1 cellular context compared by ENCODE assay signal in genomic region chrX:149799095-149799721, GRCh38.
TF ChIP-seq lines count a peak whose summit lies in the region.

No MANE protein-coding gene starts in this region.

TF ChIP-seq in GM12878, 131 proteins besides CTCF, POLR2A, EP300 and RAD21 (continues in another document):
- TF ChIP-seq, protein P1, sequence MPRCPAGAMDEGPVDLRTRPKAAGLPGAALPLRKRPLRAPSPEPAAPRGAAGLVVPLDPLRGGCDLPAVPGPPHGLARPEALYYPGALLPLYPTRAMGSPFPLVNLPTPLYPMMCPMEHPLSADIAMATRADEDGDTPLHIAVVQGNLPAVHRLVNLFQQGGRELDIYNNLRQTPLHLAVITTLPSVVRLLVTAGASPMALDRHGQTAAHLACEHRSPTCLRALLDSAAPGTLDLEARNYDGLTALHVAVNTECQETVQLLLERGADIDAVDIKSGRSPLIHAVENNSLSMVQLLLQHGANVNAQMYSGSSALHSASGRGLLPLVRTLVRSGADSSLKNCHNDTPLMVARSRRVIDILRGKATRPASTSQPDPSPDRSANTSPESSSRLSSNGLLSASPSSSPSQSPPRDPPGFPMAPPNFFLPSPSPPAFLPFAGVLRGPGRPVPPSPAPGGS (IDR thresholded peaks at IDR 0.05; ENCODE audit: borderline replicate concordance, insufficient read depth, low read depth, low read length, poor library complexity, severe bottlenecking), result peak; percentile 77
- no peak for TF ChIP-seq CUX1 (IDR thresholded peaks at IDR 0.05; ENCODE audit: insufficient replicate concordance, low read depth, low read length)
- TF ChIP-seq, protein P2, sequence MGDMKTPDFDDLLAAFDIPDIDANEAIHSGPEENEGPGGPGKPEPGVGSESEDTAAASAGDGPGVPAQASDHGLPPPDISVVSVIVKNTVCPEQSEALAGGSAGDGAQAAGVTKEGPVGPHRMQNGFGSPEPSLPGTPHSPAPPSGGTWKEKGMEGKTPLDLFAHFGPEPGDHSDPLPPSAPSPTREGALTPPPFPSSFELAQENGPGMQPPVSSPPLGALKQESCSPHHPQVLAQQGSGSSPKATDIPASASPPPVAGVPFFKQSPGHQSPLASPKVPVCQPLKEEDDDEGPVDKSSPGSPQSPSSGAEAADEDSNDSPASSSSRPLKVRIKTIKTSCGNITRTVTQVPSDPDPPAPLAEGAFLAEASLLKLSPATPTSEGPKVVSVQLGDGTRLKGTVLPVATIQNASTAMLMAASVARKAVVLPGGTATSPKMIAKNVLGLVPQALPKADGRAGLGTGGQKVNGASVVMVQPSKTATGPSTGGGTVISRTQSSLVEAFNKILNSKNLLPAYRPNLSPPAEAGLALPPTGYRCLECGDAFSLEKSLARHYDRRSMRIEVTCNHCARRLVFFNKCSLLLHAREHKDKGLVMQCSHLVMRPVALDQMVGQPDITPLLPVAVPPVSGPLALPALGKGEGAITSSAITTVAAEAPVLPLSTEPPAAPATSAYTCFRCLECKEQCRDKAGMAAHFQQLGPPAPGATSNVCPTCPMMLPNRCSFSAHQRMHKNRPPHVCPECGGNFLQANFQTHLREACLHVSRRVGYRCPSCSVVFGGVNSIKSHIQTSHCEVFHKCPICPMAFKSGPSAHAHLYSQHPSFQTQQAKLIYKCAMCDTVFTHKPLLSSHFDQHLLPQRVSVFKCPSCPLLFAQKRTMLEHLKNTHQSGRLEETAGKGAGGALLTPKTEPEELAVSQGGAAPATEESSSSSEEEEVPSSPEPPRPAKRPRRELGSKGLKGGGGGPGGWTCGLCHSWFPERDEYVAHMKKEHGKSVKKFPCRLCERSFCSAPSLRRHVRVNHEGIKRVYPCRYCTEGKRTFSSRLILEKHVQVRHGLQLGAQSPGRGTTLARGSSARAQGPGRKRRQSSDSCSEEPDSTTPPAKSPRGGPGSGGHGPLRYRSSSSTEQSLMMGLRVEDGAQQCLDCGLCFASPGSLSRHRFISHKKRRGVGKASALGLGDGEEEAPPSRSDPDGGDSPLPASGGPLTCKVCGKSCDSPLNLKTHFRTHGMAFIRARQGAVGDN (IDR thresholded peaks at IDR 0.05), result 0 out of 2 replicates have a peak, but pooled peaks have one; percentile 38
- TF ChIP-seq, protein P3, sequence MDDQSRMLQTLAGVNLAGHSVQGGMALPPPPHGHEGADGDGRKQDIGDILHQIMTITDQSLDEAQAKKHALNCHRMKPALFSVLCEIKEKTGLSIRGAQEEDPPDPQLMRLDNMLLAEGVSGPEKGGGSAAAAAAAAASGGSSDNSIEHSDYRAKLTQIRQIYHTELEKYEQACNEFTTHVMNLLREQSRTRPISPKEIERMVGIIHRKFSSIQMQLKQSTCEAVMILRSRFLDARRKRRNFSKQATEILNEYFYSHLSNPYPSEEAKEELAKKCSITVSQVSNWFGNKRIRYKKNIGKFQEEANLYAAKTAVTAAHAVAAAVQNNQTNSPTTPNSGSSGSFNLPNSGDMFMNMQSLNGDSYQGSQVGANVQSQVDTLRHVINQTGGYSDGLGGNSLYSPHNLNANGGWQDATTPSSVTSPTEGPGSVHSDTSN (IDR thresholded peaks at IDR 0.05; ENCODE audit: insufficient replicate concordance, low read depth, low read length), result no peak
- TF ChIP-seq ATF7 (IDR thresholded peaks at IDR 0.05; ENCODE audit: low read depth), result 0 out of 2 replicates have a peak, but pooled peaks have one; percentile 27
- TF ChIP-seq MLLT1 (IDR thresholded peaks at IDR 0.05), result no peak
- no peak for TF ChIP-seq FOXK2 (IDR thresholded peaks at IDR 0.05)
- TF ChIP-seq NR2F1 (conservative IDR thresholded peaks at IDR 0.05), result 0 out of 2 replicates have a peak, but pooled peaks have one; percentile 33
- TF ChIP-seq DPF2 (IDR thresholded peaks at IDR 0.05), result 0 out of 2 replicates have a peak, but pooled peaks have one; percentile 34
- TF ChIP-seq, protein P4, sequence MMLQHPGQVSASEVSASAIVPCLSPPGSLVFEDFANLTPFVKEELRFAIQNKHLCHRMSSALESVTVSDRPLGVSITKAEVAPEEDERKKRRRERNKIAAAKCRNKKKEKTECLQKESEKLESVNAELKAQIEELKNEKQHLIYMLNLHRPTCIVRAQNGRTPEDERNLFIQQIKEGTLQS (IDR thresholded peaks at IDR 0.05; ENCODE audit: borderline replicate concordance, extremely low read depth, low read depth, low read length), result no peak
- no peak for TF ChIP-seq JUNB (IDR thresholded peaks at IDR 0.05)
- TF ChIP-seq KAT2A (conservative IDR thresholded peaks at IDR 0.05; ENCODE audit: control insufficient read depth, low read depth, low read length), result no peak
- peak; percentile 60; the same call in 1 of the 2 replicates for TF ChIP-seq MTA3 (IDR thresholded peaks at IDR 0.05; ENCODE audit: borderline replicate concordance, low read length)
- TF ChIP-seq EED (IDR thresholded peaks at IDR 0.05; ENCODE audit: low read depth), result peak; percentile 72
- TF ChIP-seq TCF7 (IDR thresholded peaks at IDR 0.05; ENCODE audit: borderline replicate concordance), result peak; percentile 76; the same call in 1 of the 2 replicates
- TF ChIP-seq RELB (IDR thresholded peaks at IDR 0.05; ENCODE audit: low read depth), result peak; percentile 85; the same call in 1 of the 2 replicates
- peak; percentile 75 for TF ChIP-seq IKZF1 (conservative IDR thresholded peaks at IDR 0.05)
- TF ChIP-seq BACH1 (IDR thresholded peaks at IDR 0.05; ENCODE audit: borderline replicate concordance), result no peak
- peak in 1 of 2 experiments; percentile 64; a peak in 2 of 4 replicates for TF ChIP-seq ETV6 (conservative IDR thresholded peaks at IDR 0.05 in 1 of 2, IDR thresholded peaks at IDR 0.05 in 1 of 2; ENCODE audit: borderline replicate concordance in 1 of 2, low read depth in 1 of 2)
- TF ChIP-seq KLF5 (IDR thresholded peaks at IDR 0.05; ENCODE audit: partially characterized antibody), result no peak
- no peak for TF ChIP-seq HDAC6 (IDR thresholded peaks at IDR 0.05; ENCODE audit: unreplicated experiment)
- TF ChIP-seq BHLHE40 (IDR thresholded peaks at IDR 0.05; ENCODE audit: borderline replicate concordance in 1 of 2, low read depth in 2 of 2, low read length in 1 of 2), result peak in 1 of 2 experiments; percentile 12; a peak in 1 of 4 replicates
- peak; percentile 95 for TF ChIP-seq MEF2B (IDR thresholded peaks at IDR 0.05; ENCODE audit: partially characterized antibody, poor library complexity, severe bottlenecking)
- no peak for TF ChIP-seq MYB (IDR thresholded peaks at IDR 0.05; ENCODE audit: borderline replicate concordance, low read depth, low read length)
- TF ChIP-seq ZNF384 (IDR thresholded peaks at IDR 0.05; ENCODE audit: borderline replicate concordance, low read depth, low read length), result no peak
- TF ChIP-seq, protein P5, sequence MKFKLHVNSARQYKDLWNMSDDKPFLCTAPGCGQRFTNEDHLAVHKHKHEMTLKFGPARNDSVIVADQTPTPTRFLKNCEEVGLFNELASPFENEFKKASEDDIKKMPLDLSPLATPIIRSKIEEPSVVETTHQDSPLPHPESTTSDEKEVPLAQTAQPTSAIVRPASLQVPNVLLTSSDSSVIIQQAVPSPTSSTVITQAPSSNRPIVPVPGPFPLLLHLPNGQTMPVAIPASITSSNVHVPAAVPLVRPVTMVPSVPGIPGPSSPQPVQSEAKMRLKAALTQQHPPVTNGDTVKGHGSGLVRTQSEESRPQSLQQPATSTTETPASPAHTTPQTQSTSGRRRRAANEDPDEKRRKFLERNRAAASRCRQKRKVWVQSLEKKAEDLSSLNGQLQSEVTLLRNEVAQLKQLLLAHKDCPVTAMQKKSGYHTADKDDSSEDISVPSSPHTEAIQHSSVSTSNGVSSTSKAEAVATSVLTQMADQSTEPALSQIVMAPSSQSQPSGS (IDR thresholded peaks at IDR 0.05; ENCODE audit: low read length), result peak; percentile 69
- peak; percentile 48; the same call in 1 of the 2 replicates for TF ChIP-seq MTA2 (IDR thresholded peaks at IDR 0.05; ENCODE audit: low read depth)
- no peak for TF ChIP-seq BCL11A (IDR thresholded peaks at IDR 0.05; ENCODE audit: low read depth, low read length)
- TF ChIP-seq BMI1 (IDR thresholded peaks at IDR 0.05; ENCODE audit: borderline replicate concordance), result no peak
- peak; percentile 82 to 88 for TF ChIP-seq IKZF2 (IDR thresholded peaks at IDR 0.05)
- TF ChIP-seq FOS (IDR thresholded peaks at IDR 0.05; ENCODE audit: borderline replicate concordance, extremely low read depth, insufficient read length), result no peak
- TF ChIP-seq WRNIP1 (IDR thresholded peaks at IDR 0.05; ENCODE audit: borderline replicate concordance, low read depth, low read length), result no peak
- TF ChIP-seq NKRF (conservative IDR thresholded peaks at IDR 0.05), result no peak
- TF ChIP-seq CHD4 (IDR thresholded peaks at IDR 0.05), result no peak
- TF ChIP-seq SIX5 (IDR thresholded peaks at IDR 0.05; ENCODE audit: low read depth, low read length, severe bottlenecking), result no peak
- TF ChIP-seq CEBPB (IDR thresholded peaks at IDR 0.05; ENCODE audit: borderline replicate concordance in 1 of 2, low read depth in 2 of 2, low read length in 2 of 2), result no peak
- no peak for TF ChIP-seq SMC3 (IDR thresholded peaks at IDR 0.05; ENCODE audit: borderline replicate concordance, low read length)
- TF ChIP-seq FOXM1 (IDR thresholded peaks at IDR 0.05; ENCODE audit: low read depth, low read length), result peak; percentile 35; the same call in 1 of the 2 replicates
- TF ChIP-seq NR2C2 (IDR thresholded peaks at IDR 0.05; ENCODE audit: borderline replicate concordance, control insufficient read depth, insufficient read length, low read depth), result no peak
- TF ChIP-seq TCF12 (IDR thresholded peaks at IDR 0.05; ENCODE audit: low read depth, low read length), result 0 out of 2 replicates have a peak, but pooled peaks have one; percentile 31
- peak; percentile 51 for TF ChIP-seq GATAD2B (conservative IDR thresholded peaks at IDR 0.05; ENCODE audit: low read depth)
- peak; percentile 79 for TF ChIP-seq NFIC (IDR thresholded peaks at IDR 0.05; ENCODE audit: low read depth, low read length)
- TF ChIP-seq ZNF24 (IDR thresholded peaks at IDR 0.05), result peak; percentile 96
